ENCODE assay signal across 9 cellular contexts in genomic region chr12:108565976-108566375, GRCh38. TPM values are rescaled to one million over a fixed set of nuclear protein-coding genes. Genes with fewer than 3 reads are reported as not detected.
A peak's percentile ranks its signal among the peaks of the same experiment; 100 is the strongest.
DNase-seq lines count a peak whose midpoint lies in the region; ATAC-seq, FAIRE-seq and TF ChIP-seq lines count a peak whose summit lies in the region.
"Had no signal": no experiment of that assay in that cellular context is flagged by ENCODE, and none has a peak within 500 bp of the region (broad histone marks: within the 10 kb centered on the region; RNA-seq: fewer than 3 reads in every experiment).

No MANE protein-coding gene starts in this region.

- H3K4me2 ChIP-seq in A549, result peak overlapping the region; percentile 27

- peak overlapping the region; percentile 50 to 72; a peak in 5 of 6 replicates for H3K27ac ChIP-seq in A549

- no peaks in the 10 kb centered on the region for H3K9me3 ChIP-seq in A549

- no peaks in the 10 kb centered on the region for H3K9me3 Mint-ChIP-seq in activated naive CD8-positive, alpha-beta T cell treated with anti-CD3 and anti-CD28 coated beads for 36 hours

- no peak overlapping the region for H3K4me3 Mint-ChIP-seq in activated naive CD8-positive, alpha-beta T cell treated with anti-CD3 and anti-CD28 coated beads for 36 hours

- H3K4me1 ChIP-seq in A549, result peaks cover 24% of the 10 kb centered on the region

- TF ChIP-seq EP300 in A549 (IDR thresholded peaks at IDR 0.05), result no peak

- TF ChIP-seq CTCF in A549 (IDR thresholded peaks at IDR 0.05), result no peak

- H3K36me3 Mint-ChIP-seq in activated naive CD8-positive, alpha-beta T cell treated with anti-CD3 and anti-CD28 coated beads for 36 hours, result peaks cover 41% of the 10 kb centered on the region

- TF ChIP-seq RAD21 in A549 (conservative IDR thresholded peaks at IDR 0.05 in 1 of 2, IDR thresholded peaks at IDR 0.05 in 1 of 2), result no peak

- CTCF ChIA-PET in A549 (lab: Yijun Ruan, JAX), result interaction anchor here (2.3 to 22.8 kb wide), 4 partner anchors 47 to 388 kb away, joined by 8 to 533 read pairs (median 15); no protein-coding TSS in a partner anchor

- no peak for TF ChIP-seq POLR2A in A549 (IDR thresholded peaks at IDR 0.05; ENCODE audit: low read length)

- POLR2A ChIA-PET in A549 (lab: Yijun Ruan, JAX), result interaction anchor here (0.9 kb wide), 1 partner anchor 488 kb away, joined by 3 read pairs; no protein-coding TSS in a partner anchor

- DNase-seq in A549 (ENCODE audit: low read depth in 1 of 2, low spot score in 1 of 2), result peak; percentile 48 to 78
- peak; percentile 91 for DNase-seq in HK-2 (ENCODE audit: unreplicated experiment)
- DNase-seq in RKO (ENCODE audit: low spot score), result peak; percentile 76
- peak; percentile 62 for DNase-seq in activated naive CD8-positive, alpha-beta T cell treated with anti-CD3 and anti-CD28 coated beads for 36 hours
- peak; percentile 66 for DNase-seq in left cardiac atrium
- DNase-seq in stimulated activated CD4-positive, alpha-beta T cell treated with anti-CD3 and anti-CD28 coated beads, Interleukin-4, amount 100 ng/mL, for 24 hours, result peak; percentile 66
- no peak for DNase-seq in NK-92 (lab: John Stamatoyannopoulos, UW; ENCODE audit: unreplicated experiment)

- intact Hi-C loops in left cardiac atrium (cut with DNase I), result loop anchor here (5.0 to 10.0 kb wide), 5 partner anchors 51 to 529 kb away; partner anchors contain the start of genes ALKBH2 (in 1 of the 2), SSH1 (in 1 of the 2) and UNG (in 1 of the 2)

- WGBS in A549 (ENCODE audit: missing lambda C conversion rate), result 0% methylated on average over 2 of the region's 2 CpGs

- no peak for FAIRE-seq in A549 (lab: Jason Lieb, UNC)
- FAIRE-seq: G401.6 had no signal

- H3K4me3 ChIP-seq in A549, result no peak overlapping the region

- peaks cover 66% of the 10 kb centered on the region for H3K4me1 Mint-ChIP-seq in activated naive CD8-positive, alpha-beta T cell treated with anti-CD3 and anti-CD28 coated beads for 36 hours

- no peaks in the 10 kb centered on the region for H3K27me3 Mint-ChIP-seq in activated naive CD8-positive, alpha-beta T cell treated with anti-CD3 and anti-CD28 coated beads for 36 hours

- ATAC-seq in A549, result no peak
- no peak for ATAC-seq in left cardiac atrium
- no peak for ATAC-seq in GM18858 (IDR thresholded peaks at IDR 0.05; ENCODE audit: unreplicated experiment)

- peak overlapping the region; percentile 75 for H3K27ac Mint-ChIP-seq in activated naive CD8-positive, alpha-beta T cell treated with anti-CD3 and anti-CD28 coated beads for 36 hours

TF ChIP-seq in A549, 52 proteins besides CTCF, POLR2A, EP300 and RAD21:
- TF ChIP-seq SREBF2 (IDR thresholded peaks at IDR 0.05), result no peak
- peak; percentile 68; the same call in 1 of the 2 replicates for TF ChIP-seq USF2 (IDR thresholded peaks at IDR 0.05)
- TF ChIP-seq KDM5A (IDR thresholded peaks at IDR 0.05), result no peak
- peak; percentile 69; the same call in 1 of the 2 replicates for TF ChIP-seq MYC (IDR thresholded peaks at IDR 0.05; ENCODE audit: borderline replicate concordance, low read length)
- no peak for TF ChIP-seq HOXA7 (CRISPR knock-in tag; IDR thresholded peaks at IDR 0.05)
- TF ChIP-seq FOSL2 (IDR thresholded peaks at IDR 0.05), result no peak
- peak; percentile 46; the same call in 1 of the 2 replicates for TF ChIP-seq FOSL2 (CRISPR knock-in tag; IDR thresholded peaks at IDR 0.05)
- peak; percentile 91 for TF ChIP-seq MAX (IDR thresholded peaks at IDR 0.05)

RNA-seq across cellular contexts. Expression of gene ISCU, which starts 3.6 kb away (rescaled TPM):
- polyA plus RNA-seq in A549 (2011; rRNA removed) (174 and 177 TPM in 2 replicates), A549 (2017; fragmentation: RNase III; extraction: RNeasy Plus Mini Kit Qiagen cat#74134 plus additional on column Dnase treatment) (97.1 to 101 TPM (median 97.5 TPM) in 3 replicates)
- polyA plus RNA-seq in A549 (2012; cell fraction: cytosol; rRNA removed), result 81.6 and 86.3 TPM in 2 replicates
- polyA plus RNA-seq in A549 (2012; cell fraction: nucleus; rRNA removed), result 33.9 and 64.2 TPM in 2 replicates
- 42.4 and 60.2 TPM in 2 replicates for polyA minus RNA-seq in A549 (2011; rRNA and poly(A)+ RNA removed)
- total RNA-seq in activated naive CD8-positive, alpha-beta T cell treated with anti-CD3 and anti-CD28 coated beads for 36 hours, result 10 to 100 TPM; 69.5 TPM
- 100 to 1,000 TPM; 241 to 261 TPM for total RNA-seq in left cardiac atrium

RNA-seq across cellular contexts. Expression of gene SART3, which starts 5.0 kb away (rescaled TPM):
- polyA plus RNA-seq in A549 (2011; rRNA removed), result 51.8 and 52.7 TPM in 2 replicates
- 27.4 and 33.8 TPM in 2 replicates for polyA plus RNA-seq in A549 (2012; cell fraction: cytosol; rRNA removed)
- 33.0 and 47.5 TPM in 2 replicates for polyA plus RNA-seq in A549 (2012; cell fraction: nucleus; rRNA removed)
- 77.2 to 83.2 TPM (median 81.5 TPM) in 3 replicates for polyA plus RNA-seq in A549 (2017; fragmentation: RNase III; extraction: RNeasy Plus Mini Kit Qiagen cat#74134 plus additional on column Dnase treatment)
- 53.1 and 59.4 TPM in 2 replicates for polyA minus RNA-seq in A549 (2011; rRNA and poly(A)+ RNA removed)
- 10 to 100 TPM; 78.7 to 80.9 TPM for total RNA-seq in activated naive CD8-positive, alpha-beta T cell treated with anti-CD3 and anti-CD28 coated beads for 36 hours
- 10 to 100 TPM; 24.5 to 25.3 TPM for total RNA-seq in left cardiac atrium

RNA-seq across cellular contexts. Expression of gene TMEM119, which starts 31.9 kb away (rescaled TPM):
- polyA plus RNA-seq in A549 (2011; rRNA removed) (not detected in 2 replicates), A549 (2017; fragmentation: RNase III; extraction: RNeasy Plus Mini Kit Qiagen cat#74134 plus additional on column Dnase treatment) (not detected in 3 replicates)
- not detected in 2 replicates for polyA plus RNA-seq in A549 (2012; cell fraction: cytosol; rRNA removed)
- polyA plus RNA-seq in A549 (2012; cell fraction: nucleus; rRNA removed), result not detected in 2 replicates
- polyA minus RNA-seq in A549 (2011; rRNA and poly(A)+ RNA removed), result not detected in 2 replicates
- under 1 TPM in 1 of 2 experiments, not detected in 1; 0.12 TPM for total RNA-seq in activated naive CD8-positive, alpha-beta T cell treated with anti-CD3 and anti-CD28 coated beads for 36 hours
- total RNA-seq in left cardiac atrium, result 1 to 10 TPM; 3.0 to 4.3 TPM

RNA-seq across cellular contexts. Expression of gene FICD, which starts 50.9 kb away (rescaled TPM):
- polyA plus RNA-seq in A549 (2011; rRNA removed) (1.7 and 4.8 TPM in 2 replicates), A549 (2017; fragmentation: RNase III; extraction: RNeasy Plus Mini Kit Qiagen cat#74134 plus additional on column Dnase treatment) (1.9 to 2.5 TPM (median 2.1 TPM) in 3 replicates)
- polyA plus RNA-seq in A549 (2012; cell fraction: cytosol; rRNA removed), result 0.71 and 0.95 TPM in 2 replicates
- 1.3 and 1.4 TPM in 2 replicates for polyA plus RNA-seq in A549 (2012; cell fraction: nucleus; rRNA removed)
- polyA minus RNA-seq in A549 (2011; rRNA and poly(A)+ RNA removed), result 8.2 and 9.8 TPM in 2 replicates
- total RNA-seq in activated naive CD8-positive, alpha-beta T cell treated with anti-CD3 and anti-CD28 coated beads for 36 hours, result 1 to 10 TPM; 4.2 to 4.3 TPM
- total RNA-seq in left cardiac atrium, result 1 to 10 TPM; 4.6 to 6.3 TPM
